Comparison of ENCODE assay signal across 1 cellular context in the genomic region with DNA sequence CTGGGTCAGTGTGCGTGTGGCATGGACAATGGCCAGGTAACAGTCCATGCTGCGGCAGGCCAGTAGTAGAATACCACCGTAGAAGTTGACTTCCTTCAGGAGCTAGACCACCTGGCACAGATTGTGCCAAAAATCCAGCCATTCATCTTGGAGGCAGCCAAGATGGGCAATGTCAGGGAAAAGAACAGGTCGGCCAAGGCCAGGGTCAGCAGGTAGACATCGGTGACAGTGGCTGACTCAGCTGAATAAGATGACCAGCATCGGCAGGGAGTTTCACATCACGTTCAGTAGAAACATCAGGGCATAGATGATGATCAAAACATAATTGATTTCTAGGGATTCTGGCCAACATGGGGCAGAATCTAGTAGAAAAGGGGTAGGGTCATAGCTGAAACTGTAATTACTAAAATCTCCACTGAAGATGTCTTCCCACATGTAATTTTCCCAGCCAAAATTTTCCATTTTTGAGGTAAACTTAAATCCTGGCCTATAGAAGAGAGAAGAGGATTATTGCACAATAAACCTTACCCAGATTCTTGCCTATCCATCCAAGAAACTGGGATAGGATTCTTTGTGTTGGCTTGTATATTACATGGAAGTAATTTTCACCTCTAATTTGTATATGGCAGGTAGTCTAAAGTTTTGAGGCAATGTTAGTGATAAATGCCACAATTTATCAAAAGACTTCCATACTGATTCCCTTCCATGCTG.
TF ChIP-seq lines count a peak whose summit lies in the region.

No MANE protein-coding gene starts in this region.

TF ChIP-seq in K562, 482 proteins besides CTCF, POLR2A, EP300 and RAD21:
- TF ChIP-seq TFAM (CRISPR knock-in tag; conservative IDR thresholded peaks at IDR 0.05) (no peak), CEBPG (CRISPR knock-in tag; IDR thresholded peaks at IDR 0.05) (no peak), CEBPG (tag; conservative IDR thresholded peaks at IDR 0.05 in 1 of 2, IDR thresholded peaks at IDR 0.05 in 1 of 2) (0 out of 4 replicates have a peak, but pooled peaks have one; percentile 15 to 22), CEBPB (tag; IDR thresholded peaks at IDR 0.05) (0 out of 2 replicates have a peak, but pooled peaks have one; percentile 19)
